ENCODE assay signal across 8 cellular contexts in genomic region chr7:142384508-142384922, GRCh38.
DNase-seq lines count a peak whose midpoint lies in the region; ATAC-seq lines count a peak whose summit lies in the region.

No MANE protein-coding gene starts in this region.

- ATAC-seq in GM21717 (IDR thresholded peaks at IDR 0.05; ENCODE audit: unreplicated experiment) (peak; percentile 51), GM21360 (IDR thresholded peaks at IDR 0.05; ENCODE audit: unreplicated experiment) (no peak), HG03469 (IDR thresholded peaks at IDR 0.05; ENCODE audit: unreplicated experiment) (no peak)

- DNase-seq in NOMO-1 treated with dmso at 0.1 percent for 144 hours (lab: John Stamatoyannopoulos, UW; ENCODE audit: unreplicated experiment): peak; percentile 50
- peak; percentile 91 for DNase-seq in amniotic epithelial cell (ENCODE audit: low read depth)
- DNase-seq in stimulated activated CD4-positive, alpha-beta T cell treated with anti-CD3 and anti-CD28 coated beads, Interleukin-12 subunit alpha, Interleukin-12 subunit beta, amount 100 ng/mL, for 4 hours: peak; percentile 15
- DNase-seq in cerebellum (ENCODE audit: low spot score): no peak
- DNase-seq in NCI-H2171 (lab: John Stamatoyannopoulos, UW): no peak

Comparison
In these comparisons a context has a peak if more than half of its experiments do, and no peak if none do; other contexts are left out.
1. DNase-seq: peak in NOMO-1 treated with dmso at 0.1 percent for 144 hours (single experiment), amniotic epithelial cell (single experiment) and stimulated activated CD4-positive, alpha-beta T cell treated with anti-CD3 and anti-CD28 coated beads, Interleukin-12 subunit alpha, Interleukin-12 subunit beta, amount 100 ng/mL, for 4 hours (single experiment); none in cerebellum (single experiment) and NCI-H2171 (single experiment).